8 cellular contexts compared by ENCODE assay signal in the genomic region with DNA sequence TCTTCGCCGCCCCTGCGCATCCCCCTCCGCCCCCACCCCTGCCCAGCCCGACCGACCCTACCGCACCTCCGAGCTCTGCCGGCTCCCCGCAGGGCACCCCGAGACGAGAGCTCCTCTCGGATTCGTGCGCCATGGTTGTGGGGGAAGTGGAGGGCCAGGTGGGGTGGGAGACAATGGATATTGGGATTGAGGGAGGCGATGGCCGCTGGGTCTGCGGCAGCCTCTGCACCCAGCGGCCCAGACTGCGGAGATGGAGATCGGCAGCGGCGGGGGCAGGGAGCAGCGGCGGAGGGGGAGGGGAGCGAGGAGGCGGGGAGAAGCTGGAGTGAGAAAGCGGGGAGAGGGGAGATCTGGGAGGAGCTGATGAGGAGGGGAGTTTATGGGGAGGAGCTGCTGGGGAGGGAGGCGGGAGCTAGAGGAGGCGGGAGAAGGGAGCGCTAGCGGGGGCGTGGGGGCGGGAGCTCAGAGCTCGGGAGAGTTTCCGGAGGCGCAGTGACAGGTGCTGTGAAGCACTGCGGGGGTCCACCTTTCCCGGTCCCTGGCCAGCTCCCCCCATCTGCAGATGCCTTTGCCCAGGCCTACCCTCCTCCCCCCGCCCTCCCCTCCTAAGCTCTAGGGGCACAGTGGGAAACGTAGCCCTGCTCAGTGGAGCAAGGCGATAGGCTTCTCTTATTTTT. TPM values are rescaled to one million over a fixed set of nuclear protein-coding genes. Genes with fewer than 3 reads are reported as not detected.
DNase-seq lines count a peak whose midpoint lies in the region; FAIRE-seq and TF ChIP-seq lines count a peak whose summit lies in the region.

Gene SALL2, minus strand, starts transcription at position 352 of the 677 bp plus-strand sequence. Its CDS starts 219 bp downstream, at position 133.

- peak; percentile 61 for DNase-seq in Calu3
- DNase-seq in HK-2 (ENCODE audit: unreplicated experiment), result peak; percentile 54
- peak; percentile 59 to 79 (median 63) for DNase-seq in Peyer's patch
- DNase-seq in activated naive CD4-positive, alpha-beta T cell treated with Interleukin-2 at 50 U/mL for 16 hours, result peak; percentile 69
- DNase-seq in globus pallidus (ENCODE audit: low spot score), result peak; percentile 86
- no peak for DNase-seq in RCC 7860 (ENCODE audit: low spot score)

- H3K4me3 ChIP-seq in Peyer's patch (peak within 1 kb of the TSS; percentile 57 to 72 (median 66)), neutrophil (ENCODE audit: low read depth in 1 of 2, low read length in 1 of 2) (peak within 1 kb of the TSS; percentile 47 to 64), subcutaneous abdominal adipose tissue (ENCODE audit: low read depth in 1 of 5, low read length in 5 of 5) (peak within 1 kb of the TSS; percentile 70 to 73 (median 73))

- H3K27me3 Mint-ChIP-seq in Calu3 (ENCODE audit: unreplicated experiment), result peaks cover 23% of the 10 kb centered on the region

- CTCF ChIA-PET in Calu3 (lab: Charles Lee), result interaction anchor here (0.8 kb wide), 1 partner anchor 9 kb away, joined by 3 read pairs; no protein-coding TSS in a partner anchor

- no peaks in the 10 kb centered on the region for H3K36me3 ChIP-seq in Peyer's patch
- H3K36me3 ChIP-seq in neutrophil, result no peaks in the 10 kb centered on the region
- H3K36me3 ChIP-seq in subcutaneous abdominal adipose tissue (ENCODE audit: control insufficient read depth in 5 of 5, insufficient read depth in 5 of 5, low read length in 5 of 5), result no peaks in the 10 kb centered on the region

- H3K36me3 Mint-ChIP-seq in Calu3 (ENCODE audit: insufficient read depth, unreplicated experiment), result peaks cover 11% of the 10 kb centered on the region

- H3K27ac Mint-ChIP-seq in Calu3 (ENCODE audit: unreplicated experiment), result no peak within 1 kb of the TSS

- intact Hi-C loops in Calu3 (cut with micrococcal nuclease; ENCODE audit: unreplicated experiment), result no loop called here

- no peaks in the 10 kb centered on the region for H3K9me3 Mint-ChIP-seq in Calu3 (ENCODE audit: low read depth, unreplicated experiment)

- no peak for FAIRE-seq in RCC 7860 (lab: Jason Lieb, UNC)

- H3K27me3 ChIP-seq in Peyer's patch, result no peaks in the 10 kb centered on the region
- H3K27me3 ChIP-seq in neutrophil, result peaks cover 57% of the 10 kb centered on the region
- no peaks in the 10 kb centered on the region for H3K27me3 ChIP-seq in subcutaneous abdominal adipose tissue (ENCODE audit: control insufficient read depth in 5 of 5, insufficient read depth in 4 of 5, low read length in 5 of 5)

- peak within 1 kb of the TSS; percentile 27 to 86 (median 62) for H3K27ac ChIP-seq in Peyer's patch
- peak within 1 kb of the TSS; percentile 14 for H3K27ac ChIP-seq in neutrophil
- no peak within 1 kb of the TSS for H3K27ac ChIP-seq in subcutaneous abdominal adipose tissue (ENCODE audit: low read depth, low read length)

- no TSS peak for BruUV-seq in Calu3 (replicated peaks; lab: Mats Ljungman, UMichigan)

- no peaks in the 10 kb centered on the region for H3K9me3 ChIP-seq in Peyer's patch
- no peaks in the 10 kb centered on the region for H3K9me3 ChIP-seq in neutrophil
- H3K9me3 ChIP-seq in subcutaneous abdominal adipose tissue (ENCODE audit: control insufficient read depth in 5 of 5, low read length in 5 of 5), result no peaks in the 10 kb centered on the region

- H3K9ac ChIP-seq in subcutaneous abdominal adipose tissue (ENCODE audit: low read length in 5 of 5), result peak within 1 kb of the TSS in 4 of 5 donors; percentile 30 to 68 (median 48)

- TF ChIP-seq CTCF in Calu3 (IDR thresholded peaks at IDR 0.05; ENCODE audit: unreplicated experiment) (no peak), Peyer's patch (IDR thresholded peaks at IDR 0.05) (no peak), neutrophil (IDR thresholded peaks at IDR 0.05) (no peak)

- TF ChIP-seq POLR2A in Peyer's patch (IDR thresholded peaks at IDR 0.05), result no peak

- peaks cover 0 to 10% (median 0%) of the 10 kb centered on the region in 4 donors for H3K4me1 ChIP-seq in Peyer's patch
- peaks cover 33 to 37% of the 10 kb centered on the region in 2 experiments for H3K4me1 ChIP-seq in neutrophil (ENCODE audit: control insufficient read depth in 1 of 2, insufficient read depth in 1 of 2, low read depth in 1 of 2, low read length in 1 of 2)
- peaks cover 0 to 18% (median 12%) of the 10 kb centered on the region in 5 donors for H3K4me1 ChIP-seq in subcutaneous abdominal adipose tissue (ENCODE audit: control insufficient read depth in 5 of 5, insufficient read depth in 5 of 5, low read length in 5 of 5)

- no peaks in the 10 kb centered on the region for H3K4me1 Mint-ChIP-seq in Calu3 (ENCODE audit: low read depth, unreplicated experiment)

- H3K4me3 Mint-ChIP-seq in Calu3 (ENCODE audit: low read depth, unreplicated experiment), result peak within 1 kb of the TSS; percentile 72

RNA-seq across cellular contexts. Expression of gene SALL2, which starts in this region (rescaled TPM):
- total RNA-seq in Calu3 (2022), result 3.5 and 3.9 TPM in 2 replicates
- 1 to 10 TPM; 1.4 to 5.0 (median 4.0) TPM for total RNA-seq in Peyer's patch
